ENCODE assay signal across 30 cellular contexts in genomic region chr12:116352315-116352835, GRCh38.
"Had no signal": no experiment of that assay in that cellular context is flagged by ENCODE, and none has a peak within 500 bp of the region (broad histone marks: within the 10 kb centered on the region; RNA-seq: fewer than 3 reads in every experiment).

No MANE protein-coding gene starts in this region.

- H3K27me3 Mint-ChIP-seq: dendritic cell treated with granulocyte-macrophage colony-stimulating factor and Interleukin-4, amounts not matched to agents 40 ng/mL and 50 ng/mL, for 4 days; naive B cell; natural killer cell treated with Interleukin-12 subunit alpha and Interleukin-12 subunit beta and Interleukin-15 and Interleukin-18, amount 100 ng/mL, for 72 hours had no signal

- DNase-seq: colonic mucosa; effector CD8-positive, alpha-beta T cell; endodermal cell; foreskin fibroblast; gastrocnemius medialis; heart left ventricle; kidney; left lung; mesenchymal stem cell; mucosa of descending colon; naive B cell; stimulated activated CD4-positive, alpha-beta T cell treated with anti-CD3 and anti-CD28 coated beads, Interleukin-12 subunit alpha, Interleukin-12 subunit beta, amount 100 ng/mL, for 4 hours; stimulated activated CD4-positive, alpha-beta T cell treated with anti-CD3 and anti-CD28 coated beads, Interleukin-1b, Interleukin-23, amount 100 ng/mL, for 48 hours; stimulated activated CD4-positive, alpha-beta T cell treated with anti-CD3 and anti-CD28 coated beads, Interleukin-4, amount 100 ng/mL, for 1 hour; stimulated activated CD8-positive, alpha-beta memory T cell treated with anti-CD3 and anti-CD28 coated beads, Interleukin-4, amount 100 ng/mL, for 48 hours; stimulated activated naive CD8-positive, alpha-beta T cell treated with anti-CD3 and anti-CD28 coated beads, Interleukin-15, Interleukin-2, amounts not matched to agents 100 U/mL and 50 U/mL, for 24 hours; substantia nigra; testis; tibial artery; upper lobe of left lung had no signal

- H3K27ac Mint-ChIP-seq: dendritic cell treated with granulocyte-macrophage colony-stimulating factor and Interleukin-4, amounts not matched to agents 40 ng/mL and 50 ng/mL, for 4 days; endodermal cell; mesothelial cell of epicardium; naive B cell; natural killer cell treated with Interleukin-12 subunit alpha and Interleukin-12 subunit beta and Interleukin-15 and Interleukin-18, amount 100 ng/mL, for 72 hours; neural progenitor cell had no signal

- H3K36me3 Mint-ChIP-seq: mesothelial cell of epicardium; naive B cell; natural killer cell treated with Interleukin-12 subunit alpha and Interleukin-12 subunit beta and Interleukin-15 and Interleukin-18, amount 100 ng/mL, for 72 hours; neural progenitor cell had no signal

- H3K4me3 ChIP-seq: colonic mucosa, gastrocnemius medialis, heart left ventricle, hepatocyte, left lung, mucosa of descending colon, neural progenitor cell, prostate gland, right atrium auricular region, smooth muscle cell, testis, tibial artery, upper lobe of left lung had no signal

- ATAC-seq: esophagus mucosa; gastrocnemius medialis; heart left ventricle; left lung; mucosa of descending colon; sciatic nerve; stimulated activated naive CD8-positive, alpha-beta T cell treated with anti-CD3 and anti-CD28 coated beads, Interleukin-15, Interleukin-2, amounts not matched to agents 100 U/mL and 50 U/mL, for 24 hours had no signal

- H3K4me3 Mint-ChIP-seq: dendritic cell treated with granulocyte-macrophage colony-stimulating factor and Interleukin-4, amounts not matched to agents 40 ng/mL and 50 ng/mL, for 4 days; endodermal cell; mesothelial cell of epicardium; natural killer cell treated with Interleukin-12 subunit alpha and Interleukin-12 subunit beta and Interleukin-15 and Interleukin-18, amount 100 ng/mL, for 72 hours; neural progenitor cell had no signal

- H3K9me3 Mint-ChIP-seq: endodermal cell; mesothelial cell of epicardium; natural killer cell treated with Interleukin-12 subunit alpha and Interleukin-12 subunit beta and Interleukin-15 and Interleukin-18, amount 100 ng/mL, for 72 hours; neural progenitor cell had no signal
